In genomic region chr16:15031179-15031578, GRCh38 we compare ENCODE assay signal across 15 cellular contexts. TPM values are rescaled to one million over a fixed set of nuclear protein-coding genes. Genes with fewer than 3 reads are reported as not detected.
DNase-seq lines count a peak whose midpoint lies in the region; ATAC-seq and TF ChIP-seq lines count a peak whose summit lies in the region.
"Had no signal": no experiment of that assay in that cellular context is flagged by ENCODE, and none has a peak within 500 bp of the region (broad histone marks: within the 10 kb centered on the region; RNA-seq: fewer than 3 reads in every experiment).

No MANE protein-coding gene starts in this region.

- ATAC-seq in T-cell (replicated peaks in 1 of 4): peak in 2 of 4 experiments; percentile 23 to 40
- ATAC-seq in memory B cell (ENCODE audit: low read depth): no peak
- ATAC-seq in HG03521 (IDR thresholded peaks at IDR 0.05; ENCODE audit: unreplicated experiment): no peak
- ATAC-seq: Panc1, sciatic nerve had no signal

- no CpG with 5 or more reads among the region's 2 CpGs for WGBS in H9 (ENCODE audit: extremely low coverage, insufficient read length, low lambda C conversion rate)

- H4K91ac ChIP-seq in H9 (ENCODE audit: insufficient read length, low read depth, low read length): no peak overlapping the region

- no peak overlapping the region for H3K56ac ChIP-seq in H9 (ENCODE audit: insufficient read length, low read depth, low read length)

- H3K79me1 ChIP-seq in H9 (ENCODE audit: insufficient read depth, low read depth, low read length, poor library complexity, severe bottlenecking): no peaks in the 10 kb centered on the region

- no peak overlapping the region for H3K4ac ChIP-seq in H9 (ENCODE audit: low read depth, low read length)

- no peak overlapping the region for H2BK20ac ChIP-seq in H9 (ENCODE audit: low read depth, low read length, poor library complexity, severe bottlenecking)

- intact Hi-C loops in activated CD4-positive, alpha-beta T cell treated with anti-CD3 and anti-CD28 coated beads, Interleukin-2, amount 10 ng/mL, durations not matched to agents 24 days and 14 days (cut with micrococcal nuclease): no loop called here

- H4K20me1 ChIP-seq in H9 (ENCODE audit: control insufficient read depth, insufficient read depth, insufficient read length): no peaks in the 10 kb centered on the region

- H3K36me3 Mint-ChIP-seq in activated CD4-positive, alpha-beta T cell treated with anti-CD3 and anti-CD28 coated beads, Interleukin-2, amount 10 ng/mL, durations not matched to agents 24 days and 14 days (ENCODE audit: low read depth): peaks cover 44% of the 10 kb centered on the region
- H3K36me3 Mint-ChIP-seq in H9 (ENCODE audit: insufficient read depth in 1 of 3, low read depth in 3 of 3): peaks cover 22 to 87% (median 68%) of the 10 kb centered on the region in 3 experiments; a peak in 6 of 7 replicates
- peaks cover 57% of the 10 kb centered on the region for H3K36me3 Mint-ChIP-seq in T-cell
- H3K36me3 Mint-ChIP-seq in memory B cell: peaks cover 27% of the 10 kb centered on the region

- no peak overlapping the region for H2BK5ac ChIP-seq in H9 (ENCODE audit: insufficient read length, low read length)

- no peak overlapping the region for H3K23ac ChIP-seq in H9 (ENCODE audit: insufficient read length, low read depth, low read length)

- no peaks in the 10 kb centered on the region for H3K9me3 ChIP-seq in H9 (ENCODE audit: control insufficient read depth, low read depth, low read length)

- H3K9ac ChIP-seq in H9 (ENCODE audit: extremely low read depth, insufficient read length, low read length): no peak overlapping the region
- H3K9ac ChIP-seq: GM23248 had no signal

- peak overlapping the region; percentile 66 for H3K27ac Mint-ChIP-seq in activated CD4-positive, alpha-beta T cell treated with anti-CD3 and anti-CD28 coated beads, Interleukin-2, amount 10 ng/mL, durations not matched to agents 24 days and 14 days
- H3K27ac Mint-ChIP-seq in H9 (no peak overlapping the region), T-cell (peak overlapping the region; percentile 58 to 87), memory B cell (peak overlapping the region; percentile 77)

- H3K23me2 ChIP-seq in H9 (ENCODE audit: insufficient read length, low read depth, low read length, poor library complexity, severe bottlenecking): no peaks in the 10 kb centered on the region

- H2AK5ac ChIP-seq in H9 (ENCODE audit: insufficient read length, low read length): no peak overlapping the region

- no peaks in the 10 kb centered on the region for H3K79me2 ChIP-seq in H9 (ENCODE audit: insufficient read depth, low read length)

- H3K4me3 Mint-ChIP-seq in activated CD4-positive, alpha-beta T cell treated with anti-CD3 and anti-CD28 coated beads, Interleukin-2, amount 10 ng/mL, durations not matched to agents 24 days and 14 days: no peak overlapping the region
- H3K4me3 Mint-ChIP-seq in H9 (no peak overlapping the region), T-cell (no peak overlapping the region), memory B cell (no peak overlapping the region)

- no peaks in the 10 kb centered on the region for H3K4me1 ChIP-seq in H9 (ENCODE audit: insufficient read depth, low read length)

- H2AFZ ChIP-seq in H9 (ENCODE audit: low read length): no peak overlapping the region
- H2AFZ ChIP-seq: GM23248 had no signal

- H3K18ac ChIP-seq in H9 (ENCODE audit: insufficient read length, low read depth, low read length): no peak overlapping the region

- H2BK120ac ChIP-seq in H9 (ENCODE audit: low read depth, low read length, poor library complexity, severe bottlenecking): no peak overlapping the region

- no peak overlapping the region for H3T11ph ChIP-seq in H9 (ENCODE audit: low read length)

- no peak overlapping the region for H3K14ac ChIP-seq in H9 (ENCODE audit: insufficient read depth, low read length)

- no peak for TF ChIP-seq CTCF in H9 (conservative IDR thresholded peaks at IDR 0.05)

- CTCF ChIA-PET in T-cell (lab: Charles Lee): no interaction called here

- H3K27me3 Mint-ChIP-seq in activated CD4-positive, alpha-beta T cell treated with anti-CD3 and anti-CD28 coated beads, Interleukin-2, amount 10 ng/mL, durations not matched to agents 24 days and 14 days: no peaks in the 10 kb centered on the region
- H3K27me3 Mint-ChIP-seq in H9 (ENCODE audit: low read depth): no peaks in the 10 kb centered on the region
- H3K27me3 Mint-ChIP-seq in T-cell: no peaks in the 10 kb centered on the region
- no peaks in the 10 kb centered on the region for H3K27me3 Mint-ChIP-seq in memory B cell

- no peak overlapping the region for H2BK15ac ChIP-seq in H9 (ENCODE audit: low read depth, low read length)

- no peak overlapping the region for H4K5ac ChIP-seq in H9 (ENCODE audit: insufficient read length, low read depth, low read length)

- H2BK12ac ChIP-seq in H9 (ENCODE audit: insufficient read length, low read depth, low read length): no peak overlapping the region

- POLR2A ChIA-PET in T-cell (lab: Charles Lee): no interaction called here

- no peaks in the 10 kb centered on the region for H3K9me3 Mint-ChIP-seq in activated CD4-positive, alpha-beta T cell treated with anti-CD3 and anti-CD28 coated beads, Interleukin-2, amount 10 ng/mL, durations not matched to agents 24 days and 14 days
- H3K9me3 Mint-ChIP-seq in H9: no peaks in the 10 kb centered on the region
- no peaks in the 10 kb centered on the region for H3K9me3 Mint-ChIP-seq in T-cell
- no peaks in the 10 kb centered on the region for H3K9me3 Mint-ChIP-seq in memory B cell

- H3K27me3 ChIP-seq in H9 (ENCODE audit: insufficient read depth, low read length): no peaks in the 10 kb centered on the region

- DNase-seq in activated CD4-positive, alpha-beta T cell treated with anti-CD3 and anti-CD28 coated beads, Interleukin-2, amount 10 ng/mL, durations not matched to agents 24 days and 14 days: no peak
- DNase-seq in activated CD4-positive, alpha-beta T cell treated with anti-CD3 and anti-CD28 coated beads for 4 hours: no peak
- DNase-seq in H9 (peak; percentile 19), T-cell (no peak), memory B cell (ENCODE audit: low spot score in 2 of 2) (no peak), NK-92 (lab: John Stamatoyannopoulos, UW; ENCODE audit: unreplicated experiment) (no peak)
- DNase-seq in effector CD4-positive, alpha-beta T cell: no peak
- DNase-seq: foreskin melanocyte; GM23248; mammary epithelial cell; NCI-H1694; stimulated activated CD4-positive, alpha-beta T cell treated with anti-CD3 and anti-CD28 coated beads, Interleukin-4, amount 100 ng/mL, for 4 hours had no signal

- no peak overlapping the region for H4K8ac ChIP-seq in H9 (replicated peaks; ENCODE audit: insufficient read length, low read depth, low read length)

- peaks cover 5% of the 10 kb centered on the region for H3K4me1 Mint-ChIP-seq in activated CD4-positive, alpha-beta T cell treated with anti-CD3 and anti-CD28 coated beads, Interleukin-2, amount 10 ng/mL, durations not matched to agents 24 days and 14 days
- H3K4me1 Mint-ChIP-seq in H9 (peaks cover 8 to 9% of the 10 kb centered on the region in 2 experiments; a peak in 3 of 4 replicates), T-cell (peaks cover 17 to 20% (median 18%) of the 10 kb centered on the region in 3 donors), memory B cell (peaks cover 2% of the 10 kb centered on the region)

- H3K27ac ChIP-seq in H9 (ENCODE audit: insufficient read length, low read depth, low read length): no peak overlapping the region
- H3K27ac ChIP-seq: GM23248 had no signal

- H3K4me2 ChIP-seq in H9 (ENCODE audit: insufficient read depth, insufficient read length, low read length): no peak overlapping the region

RNA-seq across cellular contexts. Expression of gene NTAN1, which starts 24.7 kb away (rescaled TPM):
- 26.6 and 30.1 TPM in 2 replicates for total RNA-seq in activated CD4-positive, alpha-beta T cell treated with anti-CD3 and anti-CD28 coated beads, Interleukin-2, amount 10 ng/mL, durations not matched to agents 24 days and 14 days
- 38.8 and 39.1 TPM in 2 replicates for total RNA-seq in H9 (2021)
- total RNA-seq in T-cell: 10 to 100 TPM; 21.8 to 30.6 (median 28.7) TPM

RNA-seq across cellular contexts. Expression of gene PDXDC1, which starts 56.4 kb away (rescaled TPM):
- total RNA-seq in activated CD4-positive, alpha-beta T cell treated with anti-CD3 and anti-CD28 coated beads, Interleukin-2, amount 10 ng/mL, durations not matched to agents 24 days and 14 days: 55.6 and 56.1 TPM in 2 replicates
- total RNA-seq in H9 (2021) (106 and 112 TPM in 2 replicates), T-cell (10 to 100 TPM; 63.3 to 84.7 (median 72.4) TPM)

Comparison
In these comparisons a context has a peak if more than half of its experiments do, and no peak if none do; other contexts are left out.
1. H3K27ac Mint-ChIP-seq: peak in activated CD4-positive, alpha-beta T cell treated with anti-CD3 and anti-CD28 coated beads, Interleukin-2, amount 10 ng/mL, durations not matched to agents 24 days and 14 days (single experiment), T-cell (2 of 2) and memory B cell (single experiment); none in H9 (0 of 3).